ENCODE assay signal across 14 cellular contexts in the genomic region with DNA sequence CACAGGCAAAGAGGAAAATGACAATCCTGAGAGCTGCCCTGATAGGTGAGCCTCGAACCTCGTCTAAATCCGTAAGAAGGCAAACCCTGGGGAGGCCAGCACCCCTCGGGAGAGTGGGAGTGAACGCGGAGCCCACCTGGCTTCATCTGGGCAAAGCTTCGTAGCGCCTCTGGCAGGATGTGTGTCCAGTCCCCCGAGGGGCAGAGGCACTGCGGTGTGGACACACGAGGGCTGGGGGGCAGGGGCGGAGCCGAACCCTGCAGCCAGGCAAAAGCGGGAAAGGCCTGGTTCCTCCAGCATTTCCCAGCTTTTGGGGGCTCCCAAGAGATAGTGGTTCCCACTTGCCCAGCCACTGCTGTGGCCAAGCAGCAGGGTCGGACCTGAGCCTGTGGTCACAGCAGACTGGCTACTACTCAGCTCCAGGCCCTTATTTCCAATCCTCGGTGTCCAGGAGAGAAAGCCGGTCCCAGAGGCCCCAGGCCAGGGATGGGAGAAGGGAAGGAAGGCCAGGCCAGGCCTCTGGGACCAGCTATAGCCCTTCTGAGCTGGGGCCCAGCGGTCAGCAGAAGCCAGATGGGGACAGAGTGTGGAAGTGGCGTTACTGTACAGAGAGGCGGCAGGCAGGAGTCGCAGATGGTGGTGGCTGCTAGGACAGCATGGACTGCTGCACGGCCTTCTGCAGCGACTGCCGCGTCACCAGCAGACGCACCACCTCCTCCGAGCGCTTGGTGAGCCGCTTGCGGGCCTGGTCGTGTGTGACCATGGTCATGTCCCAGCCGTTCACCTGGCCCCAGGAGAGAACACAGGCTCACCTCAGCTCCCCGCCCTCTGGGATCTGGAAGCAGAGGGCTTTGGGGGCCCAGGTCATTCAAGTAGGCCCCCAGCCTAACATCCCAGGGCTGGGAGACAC.
"Had no signal": no experiment of that assay in that cellular context is flagged by ENCODE, and none has a peak within 500 bp of the region (broad histone marks: within the 10 kb centered on the region; RNA-seq: fewer than 3 reads in every experiment).

No MANE protein-coding gene starts in this region.

- H3K79me2 ChIP-seq: parathyroid adenoma had no signal

- H3K27me3 Mint-ChIP-seq: activated T-helper 17 cell treated with anti-CD3 and anti-CD28 coated beads, Interleukin-2, amount 50 U/mL, for 72 hours; dendritic cell treated with granulocyte-macrophage colony-stimulating factor and Interleukin-4, amounts not matched to agents 40 ng/mL and 50 ng/mL, for 4 days; effector memory CD8-positive, alpha-beta T cell had no signal

- H3K27ac ChIP-seq: brain microvascular endothelial cell, gastroesophageal sphincter, parathyroid adenoma, uterus had no signal

- H3K4me3 ChIP-seq: gastroesophageal sphincter, uterus had no signal

- H3K4me1 ChIP-seq: parathyroid adenoma had no signal

- H3K9me3 Mint-ChIP-seq: activated T-helper 17 cell treated with anti-CD3 and anti-CD28 coated beads, Interleukin-2, amount 50 U/mL, for 72 hours; dendritic cell treated with granulocyte-macrophage colony-stimulating factor and Interleukin-4, amounts not matched to agents 40 ng/mL and 50 ng/mL, for 4 days; effector memory CD8-positive, alpha-beta T cell; stimulated activated effector memory CD8-positive, alpha-beta T cell treated with anti-CD3 and anti-CD28 coated beads, Interleukin-12 subunit alpha, Interleukin-12 subunit beta, amount 100 ng/mL, for 72 hours had no signal

- H3K9ac ChIP-seq: parathyroid adenoma had no signal

- ATAC-seq: activated T-helper 17 cell treated with anti-CD3 and anti-CD28 coated beads, Interleukin-2, amount 50 U/mL, for 72 hours; effector memory CD8-positive, alpha-beta T cell; gastroesophageal sphincter; stimulated activated effector memory CD8-positive, alpha-beta T cell treated with anti-CD3 and anti-CD28 coated beads, Interleukin-12 subunit alpha, Interleukin-12 subunit beta, amount 100 ng/mL, for 72 hours had no signal

- H3K9me3 ChIP-seq: gastroesophageal sphincter, uterus had no signal

- H3K4me3 Mint-ChIP-seq: activated T-helper 17 cell treated with anti-CD3 and anti-CD28 coated beads, Interleukin-2, amount 50 U/mL, for 72 hours; dendritic cell treated with granulocyte-macrophage colony-stimulating factor and Interleukin-4, amounts not matched to agents 40 ng/mL and 50 ng/mL, for 4 days; effector memory CD8-positive, alpha-beta T cell; stimulated activated effector memory CD8-positive, alpha-beta T cell treated with anti-CD3 and anti-CD28 coated beads, Interleukin-12 subunit alpha, Interleukin-12 subunit beta, amount 100 ng/mL, for 72 hours had no signal

- H2AFZ ChIP-seq: parathyroid adenoma had no signal

- DNase-seq: activated CD4-positive, alpha-beta T cell treated with anti-CD3 and anti-CD28 coated beads, Interleukin-2, amount 50 U/mL, for 4 hours; activated CD4-positive, CD25-positive, alpha-beta regulatory T cell treated with anti-CD3 and anti-CD28 coated beads, Interleukin-2, amount 50 U/mL, for 72 hours; activated naive CD4-positive, alpha-beta T cell treated with Interleukin-2 at 50 U/mL for 16 hours; anterior cingulate cortex; brain microvascular endothelial cell; effector memory CD8-positive, alpha-beta T cell; T-helper 1 cell; T1000; uterus had no signal

- H3K27me3 ChIP-seq: brain microvascular endothelial cell, gastroesophageal sphincter, uterus had no signal

- H3K36me3 ChIP-seq: uterus had no signal

- H3K27ac Mint-ChIP-seq: activated T-helper 17 cell treated with anti-CD3 and anti-CD28 coated beads, Interleukin-2, amount 50 U/mL, for 72 hours; dendritic cell treated with granulocyte-macrophage colony-stimulating factor and Interleukin-4, amounts not matched to agents 40 ng/mL and 50 ng/mL, for 4 days; effector memory CD8-positive, alpha-beta T cell had no signal
